Comparison of ENCODE assay signal across 8 cellular contexts in the genomic region with DNA sequence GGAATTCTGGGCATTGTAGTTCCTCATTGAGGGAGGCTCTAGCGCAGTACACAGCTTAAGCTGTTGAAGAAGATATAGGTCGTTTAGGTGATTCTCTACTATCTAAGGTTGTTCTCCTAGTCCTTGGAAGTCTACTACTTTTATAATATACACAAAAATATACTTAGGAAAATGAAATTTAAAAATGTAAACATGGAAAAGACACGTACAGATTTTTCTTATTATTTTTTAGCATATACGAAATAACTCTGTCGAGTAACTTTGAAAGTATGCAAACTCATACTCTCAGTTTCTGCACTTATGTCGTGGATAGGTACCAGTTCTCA. TPM values are rescaled to one million over a fixed set of nuclear protein-coding genes. Genes with fewer than 3 reads are reported as not detected.
DNase-seq lines count a peak whose midpoint lies in the region; ATAC-seq, FAIRE-seq and TF ChIP-seq lines count a peak whose summit lies in the region.

No MANE protein-coding gene starts in this region.

- no peaks in the 10 kb centered on the region for H3K9me3 ChIP-seq in A673 (ENCODE audit: low read depth, low read length, poor library complexity, severe bottlenecking)
- H3K9me3 ChIP-seq in HCT116 (ENCODE audit: control insufficient read depth in 1 of 2, insufficient read depth in 1 of 2, low read depth in 1 of 2, low read length in 2 of 2): no peaks in the 10 kb centered on the region
- H3K9me3 ChIP-seq in GM12878 (replicated peaks; ENCODE audit: control insufficient read depth, insufficient read depth, low read length): no peaks in the 10 kb centered on the region
- H3K9me3 ChIP-seq in mononuclear cell (ENCODE audit: low read depth, low read length): no peaks in the 10 kb centered on the region

- H3K9me2 ChIP-seq in HCT116 (ENCODE audit: insufficient read depth): no peaks in the 10 kb centered on the region

- H3K4me1 ChIP-seq in A673 (ENCODE audit: insufficient read depth, low read length, poor library complexity, severe bottlenecking): peaks cover 8% of the 10 kb centered on the region
- peaks cover 0 to 15% of the 10 kb centered on the region in 2 experiments; a peak in 3 of 4 replicates for H3K4me1 ChIP-seq in HCT116 (ENCODE audit: control insufficient read depth in 1 of 2, insufficient read depth in 2 of 2, low read length in 2 of 2)
- H3K4me1 ChIP-seq in GM12878 (ENCODE audit: control insufficient read depth, insufficient read depth, low read length): no peaks in the 10 kb centered on the region
- peaks cover 8% of the 10 kb centered on the region for H3K4me1 ChIP-seq in mononuclear cell (ENCODE audit: insufficient read depth, low read length)

- intact Hi-C loops in A673 (cut with micrococcal nuclease; ENCODE audit: unreplicated experiment) (no loop called here), HCT116 (cut with micrococcal nuclease) (loop anchor here (1.0 kb wide), 1 partner anchor 10 kb away; the partner anchor contains the start of gene PPIG), GM12878 (cut with micrococcal nuclease; ENCODE audit: unreplicated experiment) (no loop called here)

- CTCF ChIA-PET in A673 (lab: Charles Lee) (no interaction called here), HCT116 (lab: Charles Lee) (no interaction called here), GM12878 (lab: Yijun Ruan, JAX) (interaction anchor here (0.5 to 2.9 kb wide), 5 partner anchors 10 to 250 kb away, joined by 3 to 17 read pairs (median 6); partner anchors contain the start of genes METTL5 and PPIG)

- no peak for ATAC-seq in HCT116
- ATAC-seq in GM12878: no peak
- ATAC-seq in GM19023 (IDR thresholded peaks at IDR 0.05; ENCODE audit: unreplicated experiment): no peak

- H4K20me1 ChIP-seq in HCT116 (ENCODE audit: insufficient read depth) (no peaks in the 10 kb centered on the region), GM12878 (ENCODE audit: control insufficient read depth, insufficient read depth) (no peaks in the 10 kb centered on the region)

- in situ Hi-C loops in GM12878 (cut with MboI): no loop called here

- no TSS peak for BruUV-seq in A673 (replicated peaks; lab: Mats Ljungman, UMichigan)
- no TSS peak for BruUV-seq in HCT116 (replicated peaks; lab: Mats Ljungman, UMichigan)
- no TSS peak for BruUV-seq in GM12878 (replicated peaks; lab: Mats Ljungman, UMichigan)

- POLR2A ChIA-PET in A673 (lab: Charles Lee; ENCODE audit: low non-redundant PET): no interaction called here
- POLR2A ChIA-PET in HCT116 (lab: Charles Lee): interaction anchor here (2.3 kb wide), 1 partner anchor 11 kb away, joined by 9 read pairs; no protein-coding TSS in a partner anchor
- POLR2A ChIA-PET in GM12878 (lab: Charles Lee): interaction anchor here (0.9 to 3.3 kb wide), 4 partner anchors 10 to 162 kb away, joined by 3 to 25 read pairs (median 4); partner anchors contain the start of gene PPIG

- RAD21 ChIA-PET in HCT116 (lab: Charles Lee; ENCODE audit: low non-redundant PET in 1 of 2, low total read pairs in 2 of 2, uncharacterized antibody in 2 of 2, unreplicated experiment in 2 of 2) (no interaction called here), GM12878 (lab: Charles Lee; ENCODE audit: unreplicated experiment) (interaction anchor here (1.2 to 3.2 kb wide), 5 partner anchors 10 to 191 kb away, joined by 3 to 21 read pairs (median 4); partner anchors contain the start of genes BBS5 and PPIG)

- SMC1A ChIA-PET in GM12878 (lab: Charles Lee; ENCODE audit: uncharacterized antibody, unreplicated experiment): interaction anchor here (0.8 to 2.4 kb wide), 4 partner anchors 10 to 82 kb away, joined by 3 to 26 read pairs (median 4); partner anchors contain the start of gene PPIG

- H3K36me3 ChIP-seq in A673 (ENCODE audit: insufficient read depth, low read length, poor library complexity, severe bottlenecking): no peaks in the 10 kb centered on the region
- H3K36me3 ChIP-seq in HCT116 (ENCODE audit: control insufficient read depth in 1 of 2, insufficient read depth in 2 of 2, low read length in 2 of 2): no peaks in the 10 kb centered on the region
- H3K36me3 ChIP-seq in GM12878 (ENCODE audit: control insufficient read depth in 2 of 2, insufficient read depth in 2 of 2, low read length in 1 of 2): peaks cover 0 to 6% of the 10 kb centered on the region in 2 experiments; a peak in 2 of 4 replicates

- H3K27me3 ChIP-seq in A673 (replicated peaks; ENCODE audit: insufficient read depth, low read depth, low read length, poor library complexity) (no peaks in the 10 kb centered on the region), HCT116 (ENCODE audit: insufficient read depth, low read length) (no peaks in the 10 kb centered on the region), GM12878 (replicated peaks in 1 of 2; ENCODE audit: control insufficient read depth in 2 of 2, insufficient read depth in 2 of 2, low read length in 1 of 2) (no peaks in the 10 kb centered on the region), mononuclear cell (ENCODE audit: insufficient read depth, low read length) (no peaks in the 10 kb centered on the region)

- no peak for TF ChIP-seq CTCF in A673 (conservative IDR thresholded peaks at IDR 0.05; ENCODE audit: low read depth, low read length)
- TF ChIP-seq CTCF in HCT116 (IDR thresholded peaks at IDR 0.05 in 2 of 3, conservative IDR thresholded peaks at IDR 0.05 in 1 of 3; ENCODE audit: borderline replicate concordance in 1 of 3, insufficient read depth in 1 of 3, low read depth in 2 of 3, low read length in 2 of 3): no peak
- TF ChIP-seq CTCF in GM12878 (IDR thresholded peaks at IDR 0.05 in 2 of 3, conservative IDR thresholded peaks at IDR 0.05 in 1 of 3; ENCODE audit: control insufficient read depth in 2 of 3, extremely low read depth in 1 of 3, insufficient read depth in 1 of 3, low read depth in 3 of 3, low read length in 3 of 3): no peak

- DNase-seq in A673 (ENCODE audit: low spot score) (no peak), HCT116 (ENCODE audit: low read depth, low spot score) (no peak), GM12878 (ENCODE audit: low read depth, low spot score) (no peak), germinal center (ENCODE audit: low spot score) (no peak), midbrain (lab: John Stamatoyannopoulos, UW) (no peak), HTR-8/SVneo (ENCODE audit: insufficient read length, low spot score) (no peak)

- H2AFZ ChIP-seq in HCT116 (ENCODE audit: low read depth, low read length, poor library complexity, severe bottlenecking) (peak overlapping the region; percentile 95), GM12878 (ENCODE audit: control insufficient read depth, low read depth, low read length) (peak overlapping the region; percentile 71)

- TF ChIP-seq RAD21 in HCT116 (IDR thresholded peaks at IDR 0.05; ENCODE audit: low read depth) (no peak), GM12878 (IDR thresholded peaks at IDR 0.05; ENCODE audit: insufficient read depth, low read depth, low read length) (no peak)

- peak overlapping the region; percentile 93 for H3K4me2 ChIP-seq in HCT116 (ENCODE audit: low read length)
- peak overlapping the region; percentile 50; the same call in 1 of the 2 replicates for H3K4me2 ChIP-seq in GM12878 (ENCODE audit: control insufficient read depth, insufficient read depth)

- H3K4me3 ChIP-seq in A673 (ENCODE audit: low read depth, low read length, poor library complexity, severe bottlenecking) (peak overlapping the region; percentile 62), HCT116 (replicated peaks in 1 of 2; ENCODE audit: low read depth in 1 of 2, low read length in 2 of 2) (peak overlapping the region; percentile 85 to 89), GM12878 (0 out of 2 replicates have a peak overlapping the region, but pooled peaks have one; percentile 81), mononuclear cell (ENCODE audit: low read length) (peak overlapping the region; percentile 97)

- WGBS in GM12878 (ENCODE audit: insufficient coverage, insufficient replicate concordance, low lambda C conversion rate, missing lambda C conversion rate): 0% methylated on average over 6 of the region's 6 CpGs

- FAIRE-seq in GM12878 (lab: Jason Lieb, UNC) (no peak), HTR-8/SVneo (lab: Jason Lieb, UNC) (no peak)

- TF ChIP-seq POLR2A in HCT116 (IDR thresholded peaks at IDR 0.05; ENCODE audit: borderline replicate concordance, extremely low read depth, insufficient read depth, insufficient read length) (no peak), GM12878 (IDR thresholded peaks at IDR 0.05; ENCODE audit: low read depth, low read length) (no peak)

- H3K79me2 ChIP-seq in HCT116 (ENCODE audit: insufficient read depth, low read length) (peaks cover 45% of the 10 kb centered on the region), GM12878 (ENCODE audit: control insufficient read depth, insufficient read depth, low read length) (peaks cover 40% of the 10 kb centered on the region)

- H3K27ac ChIP-seq in A673 (ENCODE audit: low read depth, low read length, poor library complexity, severe bottlenecking): no peak overlapping the region
- no peak overlapping the region for H3K27ac ChIP-seq in HCT116 (ENCODE audit: low read depth, low read length)
- H3K27ac ChIP-seq in GM12878 (ENCODE audit: control insufficient read depth, insufficient read depth): no peak overlapping the region

- TF ChIP-seq EP300 in GM12878 (IDR thresholded peaks at IDR 0.05; ENCODE audit: borderline replicate concordance in 1 of 2, control insufficient read depth in 1 of 2, low read depth in 2 of 2, low read length in 2 of 2): no peak

- H3K9ac ChIP-seq in HCT116 (ENCODE audit: low read length): no peak overlapping the region
- no peak overlapping the region for H3K9ac ChIP-seq in GM12878 (ENCODE audit: control insufficient read depth, insufficient read depth, low read length)

RNA-seq across cellular contexts. Expression of gene FASTKD1, which starts 0.3 kb away (rescaled TPM):
- 37.3 and 42.1 TPM in 2 replicates for total RNA-seq in A673 (2021)
- total RNA-seq in HCT116 (2021; ENCODE audit: unreplicated experiment): 37.6 TPM
- 7.6 and 13.7 TPM in 2 replicates for polyA plus RNA-seq in HCT116 (2012)
- total RNA-seq in GM12878 (2013; cell fraction: nucleolus; rRNA removed): 187 and 195 TPM in 2 replicates
- 45.6 and 65.4 TPM in 2 replicates for total RNA-seq in GM12878 (2014; rRNA removed)
- total RNA-seq in GM12878 (2014; rRNA removed; fragmentation: Illumina TruSeq; extraction: Trizol): 73.4 and 74.3 TPM in 2 replicates
- total RNA-seq in GM12878 (2021): 53.5 and 54.6 TPM in 2 replicates
- polyA plus RNA-seq in GM12878 (2011; ENCODE audit: low read depth): 14.1 TPM
- polyA plus RNA-seq in GM12878 (2011; rRNA removed): 76.1 and 136 TPM in 2 replicates
- polyA plus RNA-seq in GM12878 (2011; cell fraction: cytosol; rRNA removed): 21.1 and 23.0 TPM in 2 replicates
- 68.5 and 80.8 TPM in 2 replicates for polyA plus RNA-seq in GM12878 (2011; cell fraction: nucleus; rRNA removed)
- 36.6 and 47.6 TPM in 2 replicates for polyA plus RNA-seq in GM12878 (2012)
- polyA plus RNA-seq in GM12878 (2014; fragmentation: Illumina TruSeq; extraction: Trizol): 59.6 and 60.4 TPM in 2 replicates
- 10 to 100 TPM; 60.5 to 66.3 TPM for polyA plus RNA-seq in GM12878 (2014; fragmentation: Nextera tagmentation; extraction: Ambion mirVana)
- 49.2 and 58.3 TPM in 2 replicates for polyA plus RNA-seq in GM12878 (2014; rRNA removed)
- polyA plus RNA-seq in GM12878 (2016; fragmentation: Nextera tagmentation; extraction: Ambion mirVana): 10 to 100 TPM; 66.8 to 67.6 TPM
- 43.3 and 45.4 TPM in 2 replicates for polyA minus RNA-seq in GM12878 (2011; rRNA and poly(A)+ RNA removed)
- 13.6 and 16.5 TPM in 2 replicates for polyA minus RNA-seq in GM12878 (2011; cell fraction: cytosol; rRNA and poly(A)+ RNA removed)
- 46.8 and 62.8 TPM in 2 replicates for polyA minus RNA-seq in GM12878 (2011; cell fraction: nucleus; rRNA and poly(A)+ RNA removed)
- total RNA-seq in mononuclear cell: 8.1 TPM

RNA-seq across cellular contexts. Expression of gene PPIG, which starts 10.2 kb away (rescaled TPM):
- 69.1 and 69.8 TPM in 2 replicates for total RNA-seq in A673 (2021)
- 55.3 TPM for total RNA-seq in HCT116 (2021; ENCODE audit: unreplicated experiment)
- 17.8 and 21.9 TPM in 2 replicates for polyA plus RNA-seq in HCT116 (2012)
- 88.2 and 92.5 TPM in 2 replicates for total RNA-seq in GM12878 (2013; cell fraction: nucleolus; rRNA removed)
- 22.3 and 33.5 TPM in 2 replicates for total RNA-seq in GM12878 (2014; rRNA removed)
- total RNA-seq in GM12878 (2014; rRNA removed; fragmentation: Illumina TruSeq; extraction: Trizol): 81.1 and 83.0 TPM in 2 replicates
- 53.5 and 59.1 TPM in 2 replicates for total RNA-seq in GM12878 (2021)
- 24.9 TPM for polyA plus RNA-seq in GM12878 (2011; ENCODE audit: low read depth)
- polyA plus RNA-seq in GM12878 (2011; rRNA removed): 58.4 and 98.3 TPM in 2 replicates
- polyA plus RNA-seq in GM12878 (2011; cell fraction: cytosol; rRNA removed): 15.2 TPM in 2 replicates
- 38.5 and 40.3 TPM in 2 replicates for polyA plus RNA-seq in GM12878 (2011; cell fraction: nucleus; rRNA removed)
- 51.0 and 57.1 TPM in 2 replicates for polyA plus RNA-seq in GM12878 (2012)
- 126 and 170 TPM in 2 replicates for polyA plus RNA-seq in GM12878 (2014; fragmentation: Illumina TruSeq; extraction: Trizol)
- polyA plus RNA-seq in GM12878 (2014; fragmentation: Nextera tagmentation; extraction: Ambion mirVana): 100 to 1,000 TPM; 141 to 147 TPM
- polyA plus RNA-seq in GM12878 (2014; rRNA removed): 39.0 and 50.8 TPM in 2 replicates
- polyA plus RNA-seq in GM12878 (2016; fragmentation: Nextera tagmentation; extraction: Ambion mirVana): 100 to 1,000 TPM; 107 to 114 TPM
- polyA minus RNA-seq in GM12878 (2011; rRNA and poly(A)+ RNA removed): 17.5 and 24.6 TPM in 2 replicates
- polyA minus RNA-seq in GM12878 (2011; cell fraction: cytosol; rRNA and poly(A)+ RNA removed): 10.2 and 10.5 TPM in 2 replicates
- polyA minus RNA-seq in GM12878 (2011; cell fraction: nucleus; rRNA and poly(A)+ RNA removed): 19.8 and 39.2 TPM in 2 replicates
- 60.1 TPM for total RNA-seq in mononuclear cell
